In the genomic region with DNA sequence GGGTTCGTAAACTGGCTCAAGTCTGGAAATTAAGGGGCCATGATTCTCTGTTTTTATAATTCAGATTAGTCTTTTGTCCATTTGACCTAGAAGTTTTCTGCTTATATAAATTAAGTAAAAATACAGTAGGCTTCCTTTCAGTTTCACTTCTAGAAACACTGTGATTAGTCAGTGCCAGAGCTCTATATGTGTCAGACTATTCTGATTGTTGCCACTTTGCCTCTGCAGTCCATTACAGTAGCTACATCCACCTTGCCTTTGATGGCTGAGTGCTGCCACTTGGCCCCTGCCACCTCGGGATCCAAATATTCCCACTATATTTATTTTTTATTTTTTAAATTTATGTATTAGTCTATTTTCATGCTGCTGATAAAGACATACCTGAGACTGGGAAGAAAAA, we compare ENCODE assay signal across 11 cellular contexts. TPM values are rescaled to one million over a fixed set of nuclear protein-coding genes. Genes with fewer than 3 reads are reported as not detected.
DNase-seq lines count a peak whose midpoint lies in the region; ATAC-seq and TF ChIP-seq lines count a peak whose summit lies in the region.
"Had no signal": no experiment of that assay in that cellular context is flagged by ENCODE, and none has a peak within 500 bp of the region (broad histone marks: within the 10 kb centered on the region; RNA-seq: fewer than 3 reads in every experiment).

No MANE protein-coding gene starts in this region.

- peaks cover 9 to 22% of the 10 kb centered on the region in 2 donors for H3K36me3 Mint-ChIP-seq in activated T-cell treated with anti-CD3 and anti-CD28 coated beads, Interleukin-2, amount 50 U/mL, for 72 hours (ENCODE audit: insufficient read depth in 2 of 2)

- peak in 1 of 2 donors; percentile 7 for DNase-seq in activated T-cell treated with anti-CD3 and anti-CD28 coated beads, Interleukin-2, amount 50 U/mL, for 72 hours
- DNase-seq in activated T-cell treated with anti-CD3 and anti-CD28 coated beads, Interleukin-2, amount 50 U/mL, for 1 hour = no peak
- DNase-seq in RPMI8226 (peak; percentile 4), erythroblast (lab: John Stamatoyannopoulos, UW) (no peak), DMS53 treated with DMSO at 0.1 percent for 48 hours (lab: John Stamatoyannopoulos, UW; ENCODE audit: unreplicated experiment) (no peak), middle frontal gyrus (ENCODE audit: extremely low spot score, low spot score) (no peak)
- DNase-seq in stimulated activated naive CD8-positive, alpha-beta T cell treated with anti-CD3 and anti-CD28 coated beads, Interleukin-15, Interleukin-2, amounts not matched to agents 100 U/mL and 50 U/mL, for 24 hours = no peak
- DNase-seq: NCI-H748 treated with DMSO at 0.1 percent for 48 hours, nephron progenitor cell had no signal

- no peak overlapping the region for H3K27ac Mint-ChIP-seq in activated T-cell treated with anti-CD3 and anti-CD28 coated beads, Interleukin-2, amount 50 U/mL, for 72 hours
- H3K27ac Mint-ChIP-seq: nephron progenitor cell had no signal

- H3K4me1 Mint-ChIP-seq in activated T-cell treated with anti-CD3 and anti-CD28 coated beads, Interleukin-2, amount 50 U/mL, for 72 hours (ENCODE audit: low read depth) = peaks cover 7% of the 10 kb centered on the region
- H3K4me1 Mint-ChIP-seq: nephron progenitor cell had no signal

- ATAC-seq in activated T-cell treated with anti-CD3 and anti-CD28 coated beads, Interleukin-2, amount 50 U/mL, for 72 hours (replicated peaks in 1 of 2) = peak; percentile 91 to 98
- ATAC-seq in HG02885 (IDR thresholded peaks at IDR 0.05; ENCODE audit: poor library complexity, unreplicated experiment) = peak; percentile 97
- peak; percentile 89 for ATAC-seq in stimulated activated naive CD8-positive, alpha-beta T cell treated with anti-CD3 and anti-CD28 coated beads, Interleukin-15, Interleukin-2, amounts not matched to agents 100 U/mL and 50 U/mL, for 24 hours

- peaks cover 2 to 25% of the 10 kb centered on the region in 2 donors for H3K9me3 Mint-ChIP-seq in activated T-cell treated with anti-CD3 and anti-CD28 coated beads, Interleukin-2, amount 50 U/mL, for 72 hours

- H3K27me3 Mint-ChIP-seq in activated T-cell treated with anti-CD3 and anti-CD28 coated beads, Interleukin-2, amount 50 U/mL, for 72 hours (ENCODE audit: low read depth) = no peaks in the 10 kb centered on the region

- no peak for TF ChIP-seq POLR2A in erythroblast (IDR thresholded peaks at IDR 0.05; ENCODE audit: low read length)

- no peak overlapping the region for H3K4me3 Mint-ChIP-seq in activated T-cell treated with anti-CD3 and anti-CD28 coated beads, Interleukin-2, amount 50 U/mL, for 72 hours
- H3K4me3 Mint-ChIP-seq: nephron progenitor cell had no signal

RNA-seq across cellular contexts. Expression of gene ZC2HC1B, which starts 7.9 kb away (rescaled TPM):
- total RNA-seq in activated T-cell treated with anti-CD3 and anti-CD28 coated beads, Interleukin-2, amount 50 U/mL, for 72 hours = not detected
- total RNA-seq: activated CD8-positive, alpha-beta memory T cell treated with anti-CD3 and anti-CD28 coated beads for 36 hours had no signal

RNA-seq across cellular contexts. Expression of gene LTV1, which starts 29.1 kb away (rescaled TPM):
- total RNA-seq in activated T-cell treated with anti-CD3 and anti-CD28 coated beads, Interleukin-2, amount 50 U/mL, for 72 hours = 10 to 100 TPM; 19.9 to 24.2 TPM
